Comparison of ENCODE assay signal across 20 cellular contexts in genomic region chr9:136921718-136922117, GRCh38. TPM values are rescaled to one million over a fixed set of nuclear protein-coding genes. Genes with fewer than 3 reads are reported as not detected.
DNase-seq lines count a peak whose midpoint lies in the region; ATAC-seq and TF ChIP-seq lines count a peak whose summit lies in the region.
"Had no signal": no experiment of that assay in that cellular context is flagged by ENCODE, and none has a peak within 500 bp of the region (broad histone marks: within the 10 kb centered on the region; RNA-seq: fewer than 3 reads in every experiment).

No MANE protein-coding gene starts in this region.

- H3K4me1 ChIP-seq in right atrium auricular region (peaks cover 0 to 38% of the 10 kb centered on the region in 2 donors), thoracic aorta (ENCODE audit: control insufficient read depth in 1 of 2, low read depth in 2 of 2) (peaks cover 5 to 23% of the 10 kb centered on the region in 2 donors)
- H3K4me1 ChIP-seq: SJCRH30 had no signal

- no peak overlapping the region for H3K4me3 Mint-ChIP-seq in WTC11
- H3K4me3 Mint-ChIP-seq: CD8-positive, alpha-beta memory T cell had no signal

- intact Hi-C loops in head of caudate nucleus (cut with DNase I): no loop called here

- no peaks in the 10 kb centered on the region for H3K27me3 Mint-ChIP-seq in WTC11 (ENCODE audit: low read depth)
- H3K27me3 Mint-ChIP-seq: CD8-positive, alpha-beta memory T cell had no signal

- TF ChIP-seq CTCF in WTC11 (IDR thresholded peaks at IDR 0.05): no peak
- no peak for TF ChIP-seq CTCF in right atrium auricular region (IDR thresholded peaks at IDR 0.05)
- no peak for TF ChIP-seq CTCF in thoracic aorta (IDR thresholded peaks at IDR 0.05)
- no peak for TF ChIP-seq CTCF in GM13976 (IDR thresholded peaks at IDR 0.05; ENCODE audit: borderline replicate concordance, control extremely low read depth, extremely low read depth, insufficient read depth, missing control alignments)

- no peaks in the 10 kb centered on the region for H3K27me3 ChIP-seq in right atrium auricular region
- H3K27me3 ChIP-seq in thoracic aorta (replicated peaks; ENCODE audit: insufficient read depth): no peaks in the 10 kb centered on the region
- H3K27me3 ChIP-seq: SJCRH30 had no signal

- no peak overlapping the region for H3K4me3 ChIP-seq in right atrium auricular region
- no peak overlapping the region for H3K4me3 ChIP-seq in thoracic aorta
- H3K4me3 ChIP-seq: SJCRH30 had no signal

- 0 out of 2 replicates have a peak overlapping the region, but pooled peaks have one; percentile 23 for H3K27ac Mint-ChIP-seq in WTC11

- CTCF ChIA-PET in WTC11 (lab: Charles Lee): no interaction called here

- in situ Hi-C loops in GM13976 (cut with MboI; ENCODE audit: low sequenced_read_pairs, unreplicated experiment): no loop called here

- H3K9me3 ChIP-seq in right atrium auricular region: no peaks in the 10 kb centered on the region
- H3K9me3 ChIP-seq in thoracic aorta: no peaks in the 10 kb centered on the region
- H3K9me3 ChIP-seq: SJCRH30 had no signal

- peaks cover 48% of the 10 kb centered on the region for H3K36me3 Mint-ChIP-seq in WTC11

- H3K36me3 ChIP-seq in right atrium auricular region (peaks cover 33% of the 10 kb centered on the region), thoracic aorta (peaks cover 18% of the 10 kb centered on the region)

- no peak for ATAC-seq in WTC11
- no peak for ATAC-seq in thoracic aorta (ENCODE audit: insufficient number of reproducible peaks, low FRiP score, low read depth)
- ATAC-seq in HG03108 (IDR thresholded peaks at IDR 0.05; ENCODE audit: unreplicated experiment): no peak
- ATAC-seq: HepG2 had no signal

- DNase-seq in WTC11 (ENCODE audit: low spot score) (no peak), head of caudate nucleus (peak in 22 of 42 donors; percentile 26 to 76 (median 48)), right atrium auricular region (ENCODE audit: low spot score) (no peak), thoracic aorta (ENCODE audit: low spot score) (no peak), GM13976 (ENCODE audit: low spot score) (no peak), DMS79 (lab: John Stamatoyannopoulos, UW) (no peak), NCI-H1105 treated with DMSO at 0.1 percent for 48 hours (lab: John Stamatoyannopoulos, UW) (no peak)
- DNase-seq: ACHN; C1 segment of cervical spinal cord; CD8-positive, alpha-beta memory T cell; HCEC 1CT; KG1; NCI-H1417; NCI-H187; NCI-H2227 treated with DMSO at 0.1 percent for 48 hours; NCI-H524 treated with DMSO at 0.1 percent for 48 hours; SJCRH30 had no signal

- H3K27ac ChIP-seq in right atrium auricular region (peak overlapping the region; percentile 72), thoracic aorta (peak overlapping the region; percentile 51 to 77)
- H3K27ac ChIP-seq: SJCRH30 had no signal

- H3K4me1 Mint-ChIP-seq in WTC11: no peaks in the 10 kb centered on the region

- POLR2A ChIA-PET in WTC11 (lab: Charles Lee): no interaction called here

- H3K9me3 Mint-ChIP-seq in WTC11: no peaks in the 10 kb centered on the region
- H3K9me3 Mint-ChIP-seq: CD8-positive, alpha-beta memory T cell had no signal

TF ChIP-seq in WTC11, 78 proteins besides CTCF, POLR2A, EP300 and RAD21:
- no peak for TF ChIP-seq RELA (CRISPR knock-in tag; IDR thresholded peaks at IDR 0.05; ENCODE audit: borderline replicate concordance)

RNA-seq across cellular contexts. Expression of gene FBXW5, which starts 22.8 kb away (rescaled TPM):
- total RNA-seq in WTC11 (2021) (58.2 to 70.5 TPM (median 63.9 TPM) in 3 replicates), right atrium auricular region (100 to 1,000 TPM; 203 to 233 TPM), thoracic aorta (100 to 1,000 TPM; 176 to 383 TPM)

RNA-seq across cellular contexts. Expression of gene C8G, which starts 23.3 kb away (rescaled TPM):
- 0.85 to 1.7 TPM (median 1.5 TPM) in 3 replicates for total RNA-seq in WTC11 (2021)
- total RNA-seq in right atrium auricular region: not detected
- total RNA-seq in thoracic aorta: not detected
- total RNA-seq: RPMI7951, SJCRH30 had no signal

RNA-seq across cellular contexts. Expression of gene LCN12, which starts 30.4 kb away (rescaled TPM):
- total RNA-seq in WTC11 (2021) (1.9 to 4.7 TPM (median 3.4 TPM) in 3 replicates), right atrium auricular region (10 to 100 TPM; 10.8 to 11.3 TPM), thoracic aorta (under 1 TPM in 1 of 2 donors, not detected in 1; 0.27 TPM)
- total RNA-seq: RPMI7951, SJCRH30 had no signal

RNA-seq across cellular contexts. Expression of gene TRAF2, which starts 35.4 kb away (rescaled TPM):
- 55.0 to 62.5 TPM (median 61.3 TPM) in 3 replicates for total RNA-seq in WTC11 (2021)
- 1 to 10 TPM; 1.9 to 4.1 TPM for total RNA-seq in right atrium auricular region
- total RNA-seq in thoracic aorta: 10 to 100 TPM; 11.6 to 12.9 TPM

RNA-seq across cellular contexts. Expression of gene PTGDS, which starts 55.6 kb away (rescaled TPM):
- 2.2 to 4.0 TPM (median 2.9 TPM) in 3 replicates for total RNA-seq in WTC11 (2021)
- total RNA-seq in right atrium auricular region: 1,000 to 10,000 TPM; 1,799 to 2,426 TPM
- 10 to 100 TPM; 66.1 to 89.5 TPM for total RNA-seq in thoracic aorta
- total RNA-seq: SJCRH30 had no signal

Comparison
In these comparisons a context has a peak if more than half of its experiments do, and no peak if none do; other contexts are left out.
1. DNase-seq: peak in head of caudate nucleus (22 of 42); none in WTC11 (single experiment), right atrium auricular region (single experiment), thoracic aorta (single experiment), GM13976 (single experiment), DMS79 (single experiment) and NCI-H1105 treated with DMSO at 0.1 percent for 48 hours (single experiment).